20 cellular contexts compared by ENCODE assay signal in the genomic region with DNA sequence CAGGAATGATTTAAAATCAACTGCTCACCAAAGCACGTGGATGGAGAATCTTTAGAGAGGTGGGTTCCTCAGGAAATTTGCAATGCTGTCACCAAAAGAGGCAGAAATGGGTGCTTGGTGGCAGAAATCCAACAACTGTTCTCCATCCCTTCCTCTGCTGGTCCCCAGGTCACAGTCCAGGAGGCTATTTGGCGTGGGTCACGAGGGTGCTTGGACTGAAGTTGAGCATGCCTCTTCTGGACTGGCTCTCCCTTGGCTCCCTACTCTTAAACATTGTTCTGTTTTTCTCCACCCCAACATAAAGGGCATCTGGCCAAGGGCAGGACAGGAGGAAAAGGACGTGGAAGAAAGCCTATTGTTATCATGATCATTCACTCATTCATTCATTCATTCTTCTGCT.
"Had no signal": no experiment of that assay in that cellular context is flagged by ENCODE, and none has a peak within 500 bp of the region (broad histone marks: within the 10 kb centered on the region; RNA-seq: fewer than 3 reads in every experiment).

No MANE protein-coding gene starts in this region.

- DNase-seq: IMR-90, KG1, MG63, NCI-H1092, NCI-H1105 treated with DMSO at 0.1 percent for 48 hours, NCI-H1417 treated with DMSO at 0.1 percent for 48 hours, NCI-H146, NCI-H1694 treated with DMSO at 0.1 percent for 48 hours, NCI-H1930, NCI-H2081, NCI-H2107, NCI-H2227 treated with DMSO at 0.1 percent for 48 hours, NCI-H524, NCI-H526 treated with DMSO at 0.1 percent for 48 hours, NCI-H748 treated with DMSO at 0.1 percent for 48 hours, SHP77, T-helper 1 cell had no signal

- H3K27ac ChIP-seq: RWPE1 had no signal

- H3K36me3 ChIP-seq: MG63 had no signal

- H3K4me3 ChIP-seq: MG63 had no signal

- H3K9me3 ChIP-seq: MG63 had no signal

- ATAC-seq: Panc1, SK-N-SH treated with all-trans-retinoic acid at 6 μM for 48 hours had no signal

- H3K27me3 ChIP-seq: MG63 had no signal
